15 cellular contexts compared by ENCODE assay signal in the genomic region with DNA sequence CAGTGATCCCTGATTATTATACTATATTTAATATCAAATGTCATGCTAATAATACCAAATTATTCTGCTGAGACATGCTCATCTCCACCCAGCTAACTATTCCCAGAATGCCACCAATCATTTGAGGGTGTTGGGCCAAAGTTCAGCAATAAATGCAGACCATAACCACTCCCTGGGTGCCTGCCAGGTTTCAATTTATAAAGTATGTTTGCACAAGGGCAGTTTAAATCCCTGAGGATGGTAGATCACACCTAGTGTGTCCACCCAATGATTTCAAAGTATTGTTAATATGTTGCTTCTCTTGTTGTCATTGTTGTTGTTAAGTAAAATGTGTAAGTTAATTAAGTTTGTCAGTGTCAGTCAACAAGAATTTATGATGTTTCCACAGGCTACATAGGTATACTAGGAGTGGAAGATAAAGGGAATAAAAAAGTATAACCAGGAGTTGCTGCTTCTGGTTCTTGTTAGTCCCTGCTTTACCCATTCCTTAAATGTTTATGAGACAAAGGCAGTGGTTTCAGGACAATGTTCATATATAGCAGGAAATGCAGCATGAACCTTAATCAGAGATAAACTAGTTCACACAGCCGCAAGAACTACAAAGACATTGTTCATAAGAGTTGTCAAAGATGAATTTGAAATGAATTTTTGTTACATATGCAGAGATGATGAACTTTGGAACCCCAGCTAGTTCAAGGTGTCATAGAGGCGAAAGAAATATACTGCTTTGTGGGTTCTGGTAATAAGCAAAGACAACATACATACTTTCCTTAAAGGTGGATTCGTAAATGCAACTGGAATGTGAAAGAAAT. TPM values are rescaled to one million over a fixed set of nuclear protein-coding genes. Genes with fewer than 3 reads are reported as not detected.
DNase-seq lines count a peak whose midpoint lies in the region; ATAC-seq and TF ChIP-seq lines count a peak whose summit lies in the region.
"Had no signal": no experiment of that assay in that cellular context is flagged by ENCODE, and none has a peak within 500 bp of the region (broad histone marks: within the 10 kb centered on the region; RNA-seq: fewer than 3 reads in every experiment).

No MANE protein-coding gene starts in this region.

- H3K4me1 ChIP-seq in colonic mucosa: no peaks in the 10 kb centered on the region

- no peak for DNase-seq in activated T-cell treated with anti-CD3 and anti-CD28 coated beads, Interleukin-2, amount 50 U/mL, for 72 hours
- DNase-seq in activated T-cell treated with anti-CD3 and anti-CD28 coated beads, Interleukin-2, amount 50 U/mL, for 1 hour: no peak
- DNase-seq in NCI-H69 (lab: John Stamatoyannopoulos, UW) (peak; percentile 93), colonic mucosa (peak; percentile 87), midbrain (lab: John Stamatoyannopoulos, UW) (no peak), AG08396 (ENCODE audit: low spot score) (no peak), nucleus accumbens (lab: John Stamatoyannopoulos, UW) (no peak)
- no peak for DNase-seq in stimulated activated naive CD8-positive, alpha-beta T cell treated with anti-CD3 and anti-CD28 coated beads, Interleukin-15, amount 100 ng/mL, for 72 hours
- DNase-seq: activated T-cell treated with anti-CD3 and anti-CD28 coated beads for 4 hours, NCI-H146, posterior cingulate gyrus, SIG-M5, WERI-Rb-1 had no signal

- H3K27ac ChIP-seq in colonic mucosa: peak overlapping the region; percentile 83
- H3K27ac ChIP-seq: WERI-Rb-1 had no signal

- TF ChIP-seq CTCF in colonic mucosa (IDR thresholded peaks at IDR 0.05): no peak

- peak overlapping the region; percentile 62 to 65 for H3K4me3 Mint-ChIP-seq in activated T-cell treated with anti-CD3 and anti-CD28 coated beads, Interleukin-2, amount 50 U/mL, for 72 hours
- H3K4me3 Mint-ChIP-seq in stimulated activated naive CD8-positive, alpha-beta T cell treated with anti-CD3 and anti-CD28 coated beads, Interleukin-15, amount 100 ng/mL, for 72 hours: peak overlapping the region; percentile 44 to 52
- H3K4me3 Mint-ChIP-seq: memory B cell had no signal

- no peaks in the 10 kb centered on the region for H3K27me3 ChIP-seq in colonic mucosa

- H3K27ac Mint-ChIP-seq in activated T-cell treated with anti-CD3 and anti-CD28 coated beads, Interleukin-2, amount 50 U/mL, for 72 hours: no peak overlapping the region
- no peak overlapping the region for H3K27ac Mint-ChIP-seq in stimulated activated naive CD8-positive, alpha-beta T cell treated with anti-CD3 and anti-CD28 coated beads, Interleukin-15, amount 100 ng/mL, for 72 hours
- H3K27ac Mint-ChIP-seq: memory B cell had no signal

- H3K9me3 Mint-ChIP-seq in activated T-cell treated with anti-CD3 and anti-CD28 coated beads, Interleukin-2, amount 50 U/mL, for 72 hours: no peaks in the 10 kb centered on the region
- peaks cover 0 to 6% of the 10 kb centered on the region in 2 donors for H3K9me3 Mint-ChIP-seq in stimulated activated naive CD8-positive, alpha-beta T cell treated with anti-CD3 and anti-CD28 coated beads, Interleukin-15, amount 100 ng/mL, for 72 hours
- H3K9me3 Mint-ChIP-seq: memory B cell had no signal

- no peak overlapping the region for H3K4me3 ChIP-seq in colonic mucosa

- H3K9me3 ChIP-seq in colonic mucosa: no peaks in the 10 kb centered on the region

- ATAC-seq in activated T-cell treated with anti-CD3 and anti-CD28 coated beads, Interleukin-2, amount 50 U/mL, for 72 hours (replicated peaks in 1 of 2): no peak
- ATAC-seq in stimulated activated naive CD8-positive, alpha-beta T cell treated with anti-CD3 and anti-CD28 coated beads, Interleukin-15, amount 100 ng/mL, for 72 hours: no peak

- H3K36me3 ChIP-seq in colonic mucosa: no peaks in the 10 kb centered on the region
- H3K36me3 ChIP-seq: WERI-Rb-1 had no signal

- peak overlapping the region in 1 of 2 donors; percentile 16 for H3K9ac ChIP-seq in colonic mucosa (ENCODE audit: low read depth in 2 of 2, low read length in 2 of 2)

- H3K36me3 Mint-ChIP-seq in activated T-cell treated with anti-CD3 and anti-CD28 coated beads, Interleukin-2, amount 50 U/mL, for 72 hours (ENCODE audit: insufficient read depth in 2 of 2): no peaks in the 10 kb centered on the region
- H3K36me3 Mint-ChIP-seq: memory B cell had no signal

- intact Hi-C loops in colonic mucosa (cut with DNase I): no loop called here

- peaks cover 29% of the 10 kb centered on the region for H3K4me1 Mint-ChIP-seq in activated T-cell treated with anti-CD3 and anti-CD28 coated beads, Interleukin-2, amount 50 U/mL, for 72 hours (ENCODE audit: low read depth)
- H3K4me1 Mint-ChIP-seq in stimulated activated naive CD8-positive, alpha-beta T cell treated with anti-CD3 and anti-CD28 coated beads, Interleukin-15, amount 100 ng/mL, for 72 hours: peaks cover 37% of the 10 kb centered on the region
- H3K4me1 Mint-ChIP-seq: memory B cell had no signal

- no peaks in the 10 kb centered on the region for H3K27me3 Mint-ChIP-seq in activated T-cell treated with anti-CD3 and anti-CD28 coated beads, Interleukin-2, amount 50 U/mL, for 72 hours (ENCODE audit: low read depth)
- H3K27me3 Mint-ChIP-seq in stimulated activated naive CD8-positive, alpha-beta T cell treated with anti-CD3 and anti-CD28 coated beads, Interleukin-15, amount 100 ng/mL, for 72 hours: no peaks in the 10 kb centered on the region
- H3K27me3 Mint-ChIP-seq: memory B cell had no signal

RNA-seq across cellular contexts. Expression of a gene that starts 25.5 kb away (rescaled TPM):
- 1 to 10 TPM; 5.2 to 7.2 TPM for total RNA-seq in activated T-cell treated with anti-CD3 and anti-CD28 coated beads, Interleukin-2, amount 50 U/mL, for 72 hours
- total RNA-seq in colonic mucosa: 100 to 1,000 TPM in 1 of 2 donors, 10 to 100 TPM in 1; 62.3 to 159 TPM
- total RNA-seq: fibroblast of villous mesenchyme had no signal

Comparison
In these comparisons a context has a peak if more than half of its experiments do, and no peak if none do; other contexts are left out.
1. DNase-seq: peak in NCI-H69 (single experiment) and colonic mucosa (single experiment); none in activated T-cell treated with anti-CD3 and anti-CD28 coated beads, Interleukin-2, amount 50 U/mL, for 72 hours (0 of 2), activated T-cell treated with anti-CD3 and anti-CD28 coated beads, Interleukin-2, amount 50 U/mL, for 1 hour (single experiment), stimulated activated naive CD8-positive, alpha-beta T cell treated with anti-CD3 and anti-CD28 coated beads, Interleukin-15, amount 100 ng/mL, for 72 hours (0 of 2), midbrain (single experiment), AG08396 (single experiment) and nucleus accumbens (0 of 56).
2. RNA of a gene that starts 25.5 kb away (total RNA-seq): 62.3 to 159 TPM in colonic mucosa; 5.2 to 7.2 TPM in activated T-cell treated with anti-CD3 and anti-CD28 coated beads, Interleukin-2, amount 50 U/mL, for 72 hours; every median in the first group is over 4 times any median in the second.